8 cellular contexts compared by ENCODE assay signal in the genomic region with DNA sequence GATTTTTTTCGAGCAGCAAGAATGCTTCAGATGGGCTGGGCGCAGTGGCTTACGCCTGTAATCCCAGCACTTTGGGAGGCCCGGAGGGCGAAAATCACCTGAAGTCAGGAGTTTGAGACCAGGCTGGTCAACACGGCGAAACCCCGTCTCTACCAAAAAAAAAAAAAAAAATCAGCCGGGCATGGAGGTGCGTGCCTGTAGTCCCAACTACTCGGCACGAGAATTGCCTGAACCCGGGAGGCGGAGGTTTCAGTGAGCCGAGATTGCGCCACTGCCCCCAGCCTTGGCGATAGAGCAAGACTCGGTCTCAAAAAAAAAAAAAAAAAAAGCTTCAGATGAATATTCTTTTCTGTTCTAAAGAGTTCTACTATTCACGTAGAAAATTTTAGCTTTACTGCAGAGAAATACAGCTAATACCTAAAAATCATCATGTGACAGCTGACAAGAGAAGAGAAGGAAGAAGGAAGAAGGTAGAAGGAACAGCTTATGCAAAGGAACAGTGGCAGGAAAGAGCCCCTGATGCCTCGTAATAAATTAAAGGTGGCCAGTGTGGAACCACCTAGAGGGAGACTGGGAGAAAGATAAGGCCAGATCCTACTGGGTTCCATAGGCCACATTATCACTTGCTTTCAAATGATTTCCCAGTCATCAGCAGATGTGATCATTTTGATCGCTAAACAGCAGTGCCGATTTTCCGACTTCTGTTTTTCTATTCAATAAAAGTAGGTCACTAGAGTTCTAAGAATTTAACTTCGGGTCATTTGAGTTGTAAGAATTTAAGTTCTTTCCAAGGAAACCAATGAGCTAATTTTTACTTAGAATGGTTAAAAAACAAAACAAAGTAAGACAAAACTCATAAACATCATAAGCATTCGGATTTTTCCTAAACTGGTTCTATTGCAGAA. TPM values are rescaled to one million over a fixed set of nuclear protein-coding genes. Genes with fewer than 3 reads are reported as not detected.
A peak's percentile ranks its signal among the peaks of the same experiment; 100 is the strongest.
DNase-seq lines count a peak whose midpoint lies in the region; ATAC-seq, FAIRE-seq and TF ChIP-seq lines count a peak whose summit lies in the region.

No MANE protein-coding gene starts in this region.

- peaks cover 6% of the 10 kb centered on the region for H4K20me1 ChIP-seq in K562 (replicated peaks; ENCODE audit: control insufficient read depth, insufficient read depth, low read length)

- H3K79me1 ChIP-seq in mesenchymal stem cell (replicated peaks; ENCODE audit: low read length, poor library complexity, severe bottlenecking): peaks cover 10% of the 10 kb centered on the region

- TF ChIP-seq POLR2A in A549 (IDR thresholded peaks at IDR 0.05; ENCODE audit: low read length): no peak
- no peak for TF ChIP-seq POLR2A in K562 (conservative IDR thresholded peaks at IDR 0.05)

- no peak for TF ChIP-seq RAD21 in A549 (conservative IDR thresholded peaks at IDR 0.05 in 1 of 2, IDR thresholded peaks at IDR 0.05 in 1 of 2)
- no peak for TF ChIP-seq RAD21 in K562 (CRISPR knock-in tag; conservative IDR thresholded peaks at IDR 0.05 in 1 of 2, IDR thresholded peaks at IDR 0.05 in 1 of 2)

- H2AFZ ChIP-seq in K562 (ENCODE audit: low read depth, low read length): no peak overlapping the region
- no peak overlapping the region for H2AFZ ChIP-seq in mesenchymal stem cell (ENCODE audit: low read depth, low read length)

- TF ChIP-seq EP300 in A549 (IDR thresholded peaks at IDR 0.05) (no peak), K562 (IDR thresholded peaks at IDR 0.05; ENCODE audit: low read length) (no peak)

- H4K91ac ChIP-seq in mesenchymal stem cell (ENCODE audit: low read length): no peak overlapping the region

- H3K9ac ChIP-seq in HUES48 (ENCODE audit: low read depth, low read length) (no peak overlapping the region), K562 (ENCODE audit: insufficient read depth in 1 of 2, low read depth in 2 of 2, low read length in 2 of 2) (peak overlapping the region; percentile 81 to 83; a peak in 3 of 4 replicates), mesenchymal stem cell (ENCODE audit: low read length) (peak overlapping the region; percentile 88)

- no peaks in the 10 kb centered on the region for H3K27me3 ChIP-seq in HUES48 (ENCODE audit: control insufficient read depth, insufficient read depth, low read length)
- no peaks in the 10 kb centered on the region for H3K27me3 ChIP-seq in K562 (ENCODE audit: control insufficient read depth in 2 of 2, insufficient read depth in 2 of 2, low read length in 2 of 2)
- no peaks in the 10 kb centered on the region for H3K27me3 ChIP-seq in mesenchymal stem cell (ENCODE audit: control insufficient read depth in 1 of 2, insufficient read depth in 1 of 2, low read length in 2 of 2)

- DNase-seq in A549 (ENCODE audit: low read depth in 1 of 2, low spot score in 1 of 2): no peak
- DNase-seq in K562 (ENCODE audit: extremely low read depth in 1 of 4, low spot score in 3 of 4): peak in 3 of 4 experiments; percentile 24 to 41 (median 39)
- DNase-seq in mesenchymal stem cell: peak; percentile 34
- no peak for DNase-seq in caudate nucleus (lab: John Stamatoyannopoulos, UW)
- DNase-seq in sciatic nerve (ENCODE audit: low spot score): no peak
- no peak for DNase-seq in DMS153 treated with DMSO at 0.1 percent for 48 hours (lab: John Stamatoyannopoulos, UW; ENCODE audit: unreplicated experiment)
- no peak for DNase-seq in RCC 7860 (ENCODE audit: low spot score)

- no peak overlapping the region for H4K8ac ChIP-seq in mesenchymal stem cell (ENCODE audit: low read length)

- H3K18ac ChIP-seq in mesenchymal stem cell (ENCODE audit: low read depth in 1 of 2, low read length in 2 of 2): peak overlapping the region in 1 of 2 experiments; percentile 24

- in situ Hi-C loops in K562 (cut with MboI): no loop called here

- peak overlapping the region; percentile 19 for H2BK120ac ChIP-seq in mesenchymal stem cell (ENCODE audit: low read depth, low read length)

- BruUV-seq in K562 (replicated peaks; lab: Mats Ljungman, UMichigan): TSS peak; percentile 54

- ATAC-seq in A549 (no peak), K562 (peak; percentile 12), sciatic nerve (no peak)

- no peak overlapping the region for H2BK12ac ChIP-seq in mesenchymal stem cell (ENCODE audit: low read length in 2 of 2)

- FAIRE-seq in A549 (lab: Jason Lieb, UNC): peak; percentile 78
- peak; percentile 52 for FAIRE-seq in K562 (lab: Jason Lieb, UNC)
- no peak for FAIRE-seq in RCC 7860 (lab: Jason Lieb, UNC)

- H3K36me3 ChIP-seq in HUES48 (ENCODE audit: control insufficient read depth, insufficient read depth, low read length) (no peaks in the 10 kb centered on the region), K562 (ENCODE audit: control insufficient read depth, insufficient read depth, low read length) (no peaks in the 10 kb centered on the region; the same call in 1 of the 3 replicates), mesenchymal stem cell (ENCODE audit: control insufficient read depth in 1 of 2, insufficient read depth in 2 of 2, low read depth in 1 of 2, low read length in 2 of 2) (peaks cover 0 to 11% of the 10 kb centered on the region in 2 experiments)

- no peaks in the 10 kb centered on the region for H3K9me1 ChIP-seq in K562 (ENCODE audit: control insufficient read depth, insufficient read depth, low read length)

- H2BK5ac ChIP-seq in mesenchymal stem cell (ENCODE audit: low read depth, low read length, poor library complexity, severe bottlenecking): no peak overlapping the region

- peak overlapping the region; percentile 97 for H3K4me2 ChIP-seq in A549
- peak overlapping the region; percentile 93 for H3K4me2 ChIP-seq in K562 (ENCODE audit: insufficient read depth, low read length)
- H3K4me2 ChIP-seq in mesenchymal stem cell (ENCODE audit: low read length, poor library complexity, severe bottlenecking): peak overlapping the region; percentile 79

- H2BK15ac ChIP-seq in mesenchymal stem cell (ENCODE audit: low read depth, poor library complexity, severe bottlenecking): peak overlapping the region; percentile 48

- peak overlapping the region in 1 of 2 experiments; percentile 26 for H3K4ac ChIP-seq in mesenchymal stem cell (ENCODE audit: low read depth in 1 of 2, low read length in 2 of 2)

- H3K14ac ChIP-seq in mesenchymal stem cell (ENCODE audit: low read length in 2 of 2): no peak overlapping the region

- H3K9me3 ChIP-seq in A549 (no peaks in the 10 kb centered on the region), HUES48 (ENCODE audit: control insufficient read depth, insufficient read depth, low read length) (no peaks in the 10 kb centered on the region), K562 (replicated peaks; ENCODE audit: control insufficient read depth, insufficient read depth, low read depth, low read length) (no peaks in the 10 kb centered on the region), mesenchymal stem cell (ENCODE audit: control insufficient read depth, low read length) (no peaks in the 10 kb centered on the region)

- H3K4me1 ChIP-seq in A549 (peaks cover 15% of the 10 kb centered on the region; the same call in 2 of the 3 replicates), HUES48 (ENCODE audit: control insufficient read depth, insufficient read depth, low read length) (peaks cover 14% of the 10 kb centered on the region), K562 (replicated peaks in 1 of 2; ENCODE audit: control insufficient read depth in 2 of 2, insufficient read depth in 2 of 2, low read length in 2 of 2) (peaks cover 19 to 26% of the 10 kb centered on the region in 2 experiments; a peak in 4 of 5 replicates), mesenchymal stem cell (ENCODE audit: control insufficient read depth, insufficient read depth, low read depth, low read length) (peaks cover 5% of the 10 kb centered on the region)

- H2AK5ac ChIP-seq in mesenchymal stem cell (ENCODE audit: low read length, severe bottlenecking): no peak overlapping the region

- H3K27ac ChIP-seq in A549: no peak overlapping the region; a peak in 1 of 6 replicates
- H3K27ac ChIP-seq in HUES48 (ENCODE audit: low read depth, low read length): no peak overlapping the region
- H3K27ac ChIP-seq in K562 (ENCODE audit: extremely low read depth, low read depth, low read length): peak overlapping the region; percentile 86; the same call in 2 of the 3 replicates
- H3K27ac ChIP-seq in mesenchymal stem cell (ENCODE audit: low read length, poor library complexity, severe bottlenecking): no peak overlapping the region
- no peak overlapping the region for H3K27ac ChIP-seq in caudate nucleus (ENCODE audit: low read depth, low read length)

- 88% methylated on average over 25 of the region's 25 CpGs for WGBS in A549 (ENCODE audit: missing lambda C conversion rate)
- 10% methylated on average over 25 of the region's 25 CpGs for WGBS in K562 (ENCODE audit: insufficient coverage, low coverage, missing lambda C conversion rate)
- WGBS in mesenchymal stem cell: 77% methylated on average over 21 of the region's 25 CpGs

- peaks cover 49% of the 10 kb centered on the region for H3K79me2 ChIP-seq in K562 (ENCODE audit: control insufficient read depth, insufficient read depth, low read length)

- H3K23ac ChIP-seq in mesenchymal stem cell (ENCODE audit: low read length in 2 of 2): no peak overlapping the region

- CTCF ChIA-PET in A549 (lab: Yijun Ruan, JAX) (interaction anchor here (0.8 to 1.6 kb wide), 4 partner anchors 9 to 324 kb away, joined by 3 to 4 read pairs (median 3); no protein-coding TSS in a partner anchor), K562 (lab: Yijun Ruan, JAX; ENCODE audit: low intra/inter-chr PET ratio) (no interaction called here)

- TF ChIP-seq CTCF in A549 (IDR thresholded peaks at IDR 0.05): no peak
- TF ChIP-seq CTCF in K562 (IDR thresholded peaks at IDR 0.05 in 2 of 3, conservative IDR thresholded peaks at IDR 0.05 in 1 of 3; ENCODE audit: insufficient read depth in 2 of 3, low read depth in 1 of 3, low read length in 3 of 3): no peak

- intact Hi-C loops in K562 (cut with micrococcal nuclease) (no loop called here), sciatic nerve (cut with DNase I) (loop anchor here (10.0 kb wide), 1 partner anchor 164 kb away; no protein-coding TSS in a partner anchor)

- POLR2A ChIA-PET in A549 (lab: Yijun Ruan, JAX): interaction anchor here (1.2 kb wide), 1 partner anchor 69 kb away, joined by 3 read pairs; the partner anchor contains the start of gene DYNC1LI1
- POLR2A ChIA-PET in K562 (lab: Yijun Ruan, JAX): interaction anchor here (0.6 to 1.1 kb wide), 5 partner anchors 9 to 51 kb away, joined by 3 to 5 read pairs (median 3); no protein-coding TSS in a partner anchor

- H3K4me3 ChIP-seq in A549: peak overlapping the region; percentile 88
- H3K4me3 ChIP-seq in HUES48 (ENCODE audit: low read depth, low read length): peak overlapping the region; percentile 87
- H3K4me3 ChIP-seq in K562: peak overlapping the region; percentile 94
- H3K4me3 ChIP-seq in mesenchymal stem cell (ENCODE audit: insufficient read depth in 1 of 2, low read depth in 1 of 2, low read length in 2 of 2): peak overlapping the region in 1 of 2 experiments; percentile 85

RNA-seq across cellular contexts. Expression of gene CMTM6, which starts 1.5 kb away (rescaled TPM):
- polyA plus RNA-seq in A549 (2011; rRNA removed) (62.2 and 65.6 TPM in 2 replicates), A549 (2017; fragmentation: RNase III; extraction: RNeasy Plus Mini Kit Qiagen cat#74134 plus additional on column Dnase treatment) (43.9 to 49.9 TPM (median 49.5 TPM) in 3 replicates), K562 (2011; rRNA removed) (19.0 and 27.8 TPM in 2 replicates), K562 (2014; fragmentation: Illumina TruSeq; extraction: Trizol) (18.9 and 21.3 TPM in 2 replicates), K562 (2014; fragmentation: Nextera tagmentation; extraction: Ambion mirVana) (1 to 10 TPM; 8.9 to 9.2 TPM), K562 (2014; rRNA removed) (19.5 and 21.8 TPM in 2 replicates)
- polyA plus RNA-seq in A549 (2012; cell fraction: cytosol; rRNA removed): 13.4 and 16.3 TPM in 2 replicates
- polyA plus RNA-seq in A549 (2012; cell fraction: nucleus; rRNA removed): 3.6 and 6.6 TPM in 2 replicates
- polyA minus RNA-seq in A549 (2011; rRNA and poly(A)+ RNA removed): 13.6 and 16.2 TPM in 2 replicates
- total RNA-seq in K562 (2011; cell fraction: chromatin; rRNA removed; ENCODE audit: low replicate concordance): 12.5 and 35.1 TPM in 2 replicates
- total RNA-seq in K562 (2011; cell fraction: nucleolus; rRNA removed): 11.8 and 13.0 TPM in 2 replicates
- 29.2 and 59.8 TPM in 2 replicates for total RNA-seq in K562 (2011; cell fraction: nucleoplasm; rRNA removed)
- total RNA-seq in K562 (2014; rRNA removed) (13.1 and 14.9 TPM in 2 replicates), K562 (2014; rRNA removed; fragmentation: Illumina TruSeq; extraction: Trizol) (30.2 and 36.6 TPM in 2 replicates), K562 (2015; rRNA removed; fragmentation: Illumina TruSeq; extraction: Trizol) (35.5 and 39.7 TPM in 2 replicates), K562 (2021) (19.5 TPM in 2 replicates), sciatic nerve (51.2 TPM)
- polyA plus RNA-seq in K562 (2011; cell fraction: cytosol; rRNA removed): 5.3 and 11.6 TPM in 2 replicates
- polyA plus RNA-seq in K562 (2011; cell fraction: nucleus; rRNA removed): 5.5 and 9.9 TPM in 2 replicates
- polyA plus RNA-seq in K562 (2012): 18.1 and 19.3 TPM in 2 replicates
- 20.5 and 22.6 TPM in 2 replicates for polyA minus RNA-seq in K562 (2011; rRNA and poly(A)+ RNA removed)
- polyA minus RNA-seq in K562 (2011; cell fraction: cytosol; rRNA and poly(A)+ RNA removed): 5.8 and 9.8 TPM in 2 replicates
- 4.2 and 7.9 TPM in 2 replicates for polyA minus RNA-seq in K562 (2011; cell fraction: nucleus; rRNA and poly(A)+ RNA removed)
- polyA plus RNA-seq in mesenchymal stem cell (2013, experiment 1 of 2): 80.4 TPM
- 85.5 TPM for polyA plus RNA-seq in mesenchymal stem cell (2013, experiment 2 of 2)

Comparison
In these comparisons a context has a peak if more than half of its experiments do, and no peak if none do; other contexts are left out.
1. DNase-seq: peak in K562 (3 of 4) and mesenchymal stem cell (single experiment); none in A549 (0 of 2), caudate nucleus (0 of 61), sciatic nerve (single experiment), DMS153 treated with DMSO at 0.1 percent for 48 hours (single experiment) and RCC 7860 (single experiment).
2. Of the 35 proteins assayed by ChIP-seq in both K562 and A549: peak only in K562: BHLHE40, CEBPB and KDM1A; only in A549: none; in both: none; in neither: 32.
3. Peak in every context shown above with its lines, with median percentiles within 50 percentile points of each other: H3K4me2 ChIP-seq.